9 cellular contexts compared by ENCODE assay signal in the genomic region with DNA sequence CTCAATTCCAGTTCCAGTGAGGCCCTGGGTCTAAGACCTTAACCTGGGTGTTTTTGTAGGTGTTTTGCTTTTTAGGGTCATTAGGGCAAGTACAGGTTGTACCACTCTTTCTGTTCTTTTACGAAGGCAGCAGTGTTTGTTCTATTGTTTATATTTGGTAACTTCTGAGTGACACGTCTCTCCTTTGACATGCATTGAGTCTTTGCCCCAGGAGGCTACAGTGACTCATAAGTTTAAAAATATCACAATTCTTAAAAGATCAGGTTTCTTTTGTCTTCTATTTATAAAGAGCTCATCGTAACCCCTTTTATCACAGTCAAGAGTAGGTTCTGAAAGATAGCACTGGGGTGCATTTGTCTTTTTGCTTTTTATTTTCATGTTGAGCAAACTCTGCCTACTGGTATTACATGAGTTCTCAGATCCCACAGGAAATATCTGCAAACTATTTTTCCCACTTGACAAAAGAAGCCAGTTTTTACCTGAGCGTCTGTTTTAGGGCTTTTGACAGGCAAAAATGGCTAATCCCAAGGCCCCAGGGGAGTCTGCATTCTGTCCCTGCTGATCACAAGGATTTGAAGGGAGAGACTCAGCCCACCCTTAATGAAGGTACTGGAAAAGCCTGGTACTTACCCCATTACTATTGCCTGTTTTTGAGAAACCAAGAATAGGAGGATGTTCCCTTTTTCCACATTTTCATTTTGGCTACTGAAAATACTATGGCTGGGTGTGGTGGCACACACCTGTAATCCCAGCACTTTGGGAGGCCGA. TPM values are rescaled to one million over a fixed set of nuclear protein-coding genes. Genes with fewer than 3 reads are reported as not detected.
DNase-seq lines count a peak whose midpoint lies in the region; ATAC-seq and TF ChIP-seq lines count a peak whose summit lies in the region.
"Had no signal": no experiment of that assay in that cellular context is flagged by ENCODE, and none has a peak within 500 bp of the region (broad histone marks: within the 10 kb centered on the region; RNA-seq: fewer than 3 reads in every experiment).

No MANE protein-coding gene starts in this region.

- H3K27me3 Mint-ChIP-seq in activated T-cell treated with anti-CD3 and anti-CD28 coated beads, Interleukin-2, amount 50 U/mL, for 24 hours: no peaks in the 10 kb centered on the region
- H3K27me3 Mint-ChIP-seq in mesothelial cell of epicardium (ENCODE audit: low read depth): no peaks in the 10 kb centered on the region
- H3K27me3 Mint-ChIP-seq: CD4-positive, CD25-positive, alpha-beta regulatory T cell had no signal

- no peak overlapping the region for H3K4me3 Mint-ChIP-seq in activated T-cell treated with anti-CD3 and anti-CD28 coated beads, Interleukin-2, amount 50 U/mL, for 24 hours
- H3K4me3 Mint-ChIP-seq in mesothelial cell of epicardium: no peak overlapping the region
- H3K4me3 Mint-ChIP-seq: CD4-positive, CD25-positive, alpha-beta regulatory T cell had no signal

- no peaks in the 10 kb centered on the region for H3K9me3 Mint-ChIP-seq in activated T-cell treated with anti-CD3 and anti-CD28 coated beads, Interleukin-2, amount 50 U/mL, for 24 hours
- no peaks in the 10 kb centered on the region for H3K9me3 Mint-ChIP-seq in mesothelial cell of epicardium
- H3K9me3 Mint-ChIP-seq: CD4-positive, CD25-positive, alpha-beta regulatory T cell had no signal

- no peak for DNase-seq in activated T-cell treated with anti-CD3 and anti-CD28 coated beads, Interleukin-2, amount 50 U/mL, for 24 hours
- no peak for DNase-seq in activated T-cell treated with anti-CD3 and anti-CD28 coated beads for 4 hours
- DNase-seq in amniotic epithelial cell (ENCODE audit: low read depth): peak; percentile 61
- no peak for DNase-seq in mesothelial cell of epicardium (ENCODE audit: low spot score in 2 of 2, unreplicated experiment in 2 of 2)
- DNase-seq in COLO829 (ENCODE audit: low spot score): no peak
- DNase-seq in amniotic stem cell (lab: John Stamatoyannopoulos, UW): no peak
- DNase-seq: CD4-positive, CD25-positive, alpha-beta regulatory T cell had no signal

- TF ChIP-seq CTCF in mesothelial cell of epicardium (IDR thresholded peaks at IDR 0.05; ENCODE audit: unreplicated experiment): no peak

- ATAC-seq in HG03066 (IDR thresholded peaks at IDR 0.05; ENCODE audit: low read depth, unreplicated experiment) (peak; percentile 88), HG03097 (IDR thresholded peaks at IDR 0.05; ENCODE audit: low FRiP score, unreplicated experiment) (no peak)

- peak overlapping the region; percentile 11 for H3K27ac Mint-ChIP-seq in activated T-cell treated with anti-CD3 and anti-CD28 coated beads, Interleukin-2, amount 50 U/mL, for 24 hours
- H3K27ac Mint-ChIP-seq in mesothelial cell of epicardium: peak overlapping the region; percentile 24

- peaks cover 42% of the 10 kb centered on the region for H3K36me3 Mint-ChIP-seq in activated T-cell treated with anti-CD3 and anti-CD28 coated beads, Interleukin-2, amount 50 U/mL, for 24 hours (ENCODE audit: low read depth)
- H3K36me3 Mint-ChIP-seq in mesothelial cell of epicardium: peaks cover 7% of the 10 kb centered on the region

- peaks cover 14% of the 10 kb centered on the region for H3K4me1 Mint-ChIP-seq in activated T-cell treated with anti-CD3 and anti-CD28 coated beads, Interleukin-2, amount 50 U/mL, for 24 hours (ENCODE audit: low read depth)
- no peaks in the 10 kb centered on the region for H3K4me1 Mint-ChIP-seq in mesothelial cell of epicardium

RNA-seq across cellular contexts. Expression of gene NUDT13, which starts 7.9 kb away (rescaled TPM):
- total RNA-seq in mesothelial cell of epicardium: 3.5 to 4.4 TPM (median 3.7 TPM) in 3 replicates

RNA-seq across cellular contexts. Expression of gene P4HA1, which starts 21.5 kb away (rescaled TPM):
- 103 to 111 TPM (median 105 TPM) in 3 replicates for total RNA-seq in mesothelial cell of epicardium

RNA-seq across cellular contexts. Expression of gene ECD, which starts 49.6 kb away (rescaled TPM):
- total RNA-seq in mesothelial cell of epicardium: 30.2 to 31.4 TPM (median 30.5 TPM) in 3 replicates

RNA-seq across cellular contexts. Expression of gene FAM149B1, which starts 49.8 kb away (rescaled TPM):
- total RNA-seq in mesothelial cell of epicardium: 31.4 to 33.7 TPM (median 31.9 TPM) in 3 replicates
